7 cellular contexts compared by ENCODE assay signal in genomic region chr19:49150944-49151243, GRCh38. TPM values are rescaled to one million over a fixed set of nuclear protein-coding genes. Genes with fewer than 3 reads are reported as not detected.
DNase-seq lines count a peak whose midpoint lies in the region; ATAC-seq and TF ChIP-seq lines count a peak whose summit lies in the region.
"Had no signal": no experiment of that assay in that cellular context is flagged by ENCODE, and none has a peak within 500 bp of the region (broad histone marks: within the 10 kb centered on the region; RNA-seq: fewer than 3 reads in every experiment).

No MANE protein-coding gene starts in this region.

- WGBS in right lobe of liver (ENCODE audit: insufficient coverage, low coverage, low lambda C conversion rate, missing lambda C conversion rate), result 23% methylated on average over 5 of the region's 16 CpGs

- DNase-seq in AG09309 (ENCODE audit: low read depth) (no peak), WERI-Rb-1 (no peak), right lobe of liver (no peak)

- H3K36me3 ChIP-seq in WERI-Rb-1, result peaks cover 7% of the 10 kb centered on the region
- H3K36me3 ChIP-seq in right lobe of liver, result no peaks in the 10 kb centered on the region

- H3K4me3 ChIP-seq in AG09309 (ENCODE audit: control insufficient read depth, low read depth, low read length) (peak overlapping the region; percentile 76), WERI-Rb-1 (ENCODE audit: low read depth, low read length) (peak overlapping the region; percentile 90), right lobe of liver (peak overlapping the region; percentile 68 to 73 (median 69))

- intact Hi-C loops in right lobe of liver (cut with DNase I), result no loop called here

- no peaks in the 10 kb centered on the region for H3K27me3 ChIP-seq in WERI-Rb-1 (ENCODE audit: insufficient read depth, low read depth, severe bottlenecking)
- no peaks in the 10 kb centered on the region for H3K27me3 ChIP-seq in right lobe of liver

- no peak for TF ChIP-seq CTCF in AG09309 (IDR thresholded peaks at IDR 0.05; ENCODE audit: control insufficient read depth, insufficient read depth, low read depth, low read length, missing control alignments)
- no peak for TF ChIP-seq CTCF in WERI-Rb-1 (IDR thresholded peaks at IDR 0.05; ENCODE audit: low read depth, low read length)
- TF ChIP-seq CTCF in right lobe of liver (IDR thresholded peaks at IDR 0.05), result no peak

- H3K9me3 ChIP-seq in WERI-Rb-1 (ENCODE audit: severe bottlenecking), result no peaks in the 10 kb centered on the region
- H3K9me3 ChIP-seq in right lobe of liver, result no peaks in the 10 kb centered on the region

- no peak for TF ChIP-seq POLR2A in right lobe of liver (IDR thresholded peaks at IDR 0.05)

- peaks cover 0 to 14% (median 2%) of the 10 kb centered on the region in 4 donors for H3K4me1 ChIP-seq in right lobe of liver

- H3K27ac ChIP-seq in WERI-Rb-1, result peak overlapping the region; percentile 90
- peak overlapping the region; percentile 86 to 93 (median 88) for H3K27ac ChIP-seq in right lobe of liver

- ATAC-seq in right lobe of liver (no peak), GM18873 (IDR thresholded peaks at IDR 0.05; ENCODE audit: low FRiP score, unreplicated experiment) (no peak), GM21360 (IDR thresholded peaks at IDR 0.05; ENCODE audit: unreplicated experiment) (no peak), HG03469 (IDR thresholded peaks at IDR 0.05; ENCODE audit: unreplicated experiment) (no peak)

RNA-seq across cellular contexts. Expression of gene HRC, which starts 4.3 kb away (rescaled TPM):
- total RNA-seq in right lobe of liver, result under 1 TPM in 4 of 6 experiments, not detected in 2; 0.18 to 0.68 (median 0.19) TPM
- total RNA-seq: glomerular endothelial cell had no signal

RNA-seq across cellular contexts. Expression of gene TRPM4, which starts 6.7 kb away (rescaled TPM):
- total RNA-seq in right lobe of liver, result 10 to 100 TPM in 5 of 6 experiments, 1 to 10 TPM in 1; 9.2 to 31.1 (median 14.3) TPM

RNA-seq across cellular contexts. Expression of gene PPFIA3, which starts 31.6 kb away (rescaled TPM):
- total RNA-seq in right lobe of liver, result 1 to 10 TPM; 1.8 to 6.6 (median 3.1) TPM

RNA-seq across cellular contexts. Expression of gene C19orf73, which starts 32.0 kb away (rescaled TPM):
- total RNA-seq in right lobe of liver, result 1 to 10 TPM in 5 of 6 experiments, under 1 TPM in 1; 0.73 to 8.1 (median 1.5) TPM

RNA-seq across cellular contexts. Expression of gene LIN7B, which starts 36.7 kb away (rescaled TPM):
- total RNA-seq in right lobe of liver, result 1 to 10 TPM; 1.5 to 4.3 (median 2.4) TPM
